1 cellular context compared by ENCODE assay signal in the genomic region with DNA sequence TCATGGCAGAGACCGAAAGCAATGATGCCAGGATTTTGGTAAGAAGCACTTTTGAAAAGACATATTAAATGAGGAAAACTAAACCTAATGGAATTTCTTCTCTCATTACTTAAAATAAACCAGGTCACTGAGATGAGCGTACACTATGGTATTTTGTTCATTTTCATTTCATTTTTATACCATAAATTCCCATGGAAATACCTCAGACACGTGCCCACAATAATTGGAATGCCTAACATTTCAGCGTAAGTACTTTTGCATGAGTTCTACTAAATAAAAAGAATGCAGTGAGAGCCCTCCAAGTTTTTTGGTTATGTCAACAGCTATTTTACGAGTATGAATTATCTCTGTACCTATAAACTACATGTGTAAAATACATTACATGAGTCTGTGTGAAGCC.
TF ChIP-seq lines count a peak whose summit lies in the region.

No MANE protein-coding gene starts in this region.

TF ChIP-seq in endothelial cell of umbilical vein, 7 proteins besides CTCF, POLR2A, EP300 and RAD21 (continued from another document):
- TF ChIP-seq FOS (IDR thresholded peaks at IDR 0.05; ENCODE audit: borderline replicate concordance, insufficient read depth, low read length) (no peak), MYC (IDR thresholded peaks at IDR 0.05; ENCODE audit: low read depth, low read length) (no peak)
